ENCODE assay signal across 8 cellular contexts in genomic region chr17:42016952-42017865, GRCh38. TPM values are rescaled to one million over a fixed set of nuclear protein-coding genes. Genes with fewer than 3 reads are reported as not detected.
DNase-seq lines count a peak whose midpoint lies in the region; TF ChIP-seq lines count a peak whose summit lies in the region.

Gene DNAJC7 (minus strand): TSS chr17:42017439. CDS start chr17:42017416, 23 bp downstream.

- peak within 1 kb of the TSS; percentile 99 for H3K27ac Mint-ChIP-seq in nephron progenitor cell
- peak within 1 kb of the TSS; percentile 94 for H3K27ac Mint-ChIP-seq in stimulated activated naive CD8-positive, alpha-beta T cell treated with anti-CD3 and anti-CD28 coated beads, Interleukin-15, Interleukin-2, amounts not matched to agents 100 ng/mL and 50 ng/mL, for 24 hours

- TF ChIP-seq POLR2A in Raji (IDR thresholded peaks at IDR 0.05; ENCODE audit: insufficient read depth, low read depth, low read length): peak; percentile 85

- peak within 1 kb of the TSS; percentile 99 for H3K4me3 Mint-ChIP-seq in nephron progenitor cell
- peak within 1 kb of the TSS; percentile 92 for H3K4me3 Mint-ChIP-seq in stimulated activated naive CD8-positive, alpha-beta T cell treated with anti-CD3 and anti-CD28 coated beads, Interleukin-15, Interleukin-2, amounts not matched to agents 100 ng/mL and 50 ng/mL, for 24 hours

- peaks cover 3% of the 10 kb centered on the region for H3K27me3 Mint-ChIP-seq in nephron progenitor cell (ENCODE audit: low read depth, poor library complexity)
- no peaks in the 10 kb centered on the region for H3K27me3 Mint-ChIP-seq in stimulated activated naive CD8-positive, alpha-beta T cell treated with anti-CD3 and anti-CD28 coated beads, Interleukin-15, Interleukin-2, amounts not matched to agents 100 ng/mL and 50 ng/mL, for 24 hours

- no peak for TF ChIP-seq CTCF in fibroblast of the aortic adventitia (IDR thresholded peaks at IDR 0.05; ENCODE audit: insufficient read depth, low read length)
- no peak for TF ChIP-seq CTCF in nephron progenitor cell (IDR thresholded peaks at IDR 0.05)

- peak within 1 kb of the TSS; percentile 98 for H3K4me3 ChIP-seq in fibroblast of the aortic adventitia (ENCODE audit: low read depth, low read length)

- peaks cover 18% of the 10 kb centered on the region for H3K36me3 Mint-ChIP-seq in nephron progenitor cell (ENCODE audit: low read depth)
- peaks cover 12% of the 10 kb centered on the region for H3K36me3 Mint-ChIP-seq in stimulated activated naive CD8-positive, alpha-beta T cell treated with anti-CD3 and anti-CD28 coated beads, Interleukin-15, Interleukin-2, amounts not matched to agents 100 ng/mL and 50 ng/mL, for 24 hours (ENCODE audit: low read depth)

- H3K9me3 Mint-ChIP-seq in nephron progenitor cell: no peaks in the 10 kb centered on the region
- H3K9me3 Mint-ChIP-seq in stimulated activated naive CD8-positive, alpha-beta T cell treated with anti-CD3 and anti-CD28 coated beads, Interleukin-15, Interleukin-2, amounts not matched to agents 100 ng/mL and 50 ng/mL, for 24 hours: peaks cover 4% of the 10 kb centered on the region

- DNase-seq in EH (ENCODE audit: low read depth) (peak; percentile 91), GOT3 (lab: John Stamatoyannopoulos, UW) (peak; percentile 56), LoVo (ENCODE audit: low spot score) (peak; percentile 90), fibroblast of the aortic adventitia (ENCODE audit: low read depth) (peak; percentile 88), nephron progenitor cell (peak; percentile 88)
- peak; percentile 85 for DNase-seq in activated T-helper 9 cell treated with anti-CD3 and anti-CD28 coated beads, Interleukin-2, amount 50 U/mL, for 16 hours (ENCODE audit: low read depth)

- peaks cover 63% of the 10 kb centered on the region for H3K4me1 Mint-ChIP-seq in nephron progenitor cell
- H3K4me1 Mint-ChIP-seq in stimulated activated naive CD8-positive, alpha-beta T cell treated with anti-CD3 and anti-CD28 coated beads, Interleukin-15, Interleukin-2, amounts not matched to agents 100 ng/mL and 50 ng/mL, for 24 hours (ENCODE audit: low read depth): peaks cover 64% of the 10 kb centered on the region

RNA-seq across cellular contexts. Expression of gene DNAJC7, which starts in this region (rescaled TPM):
- 58.0 and 131 TPM in 2 replicates for total RNA-seq in fibroblast of the aortic adventitia (ENCODE audit: low replicate concordance)

Comparison
In these comparisons a context has a peak if more than half of its experiments do, and no peak if none do; other contexts are left out.
1. Peak in every context shown above with its lines: DNase-seq and H3K4me3 ChIP-seq.